ENCODE assay signal across 1 cellular context in the genomic region with DNA sequence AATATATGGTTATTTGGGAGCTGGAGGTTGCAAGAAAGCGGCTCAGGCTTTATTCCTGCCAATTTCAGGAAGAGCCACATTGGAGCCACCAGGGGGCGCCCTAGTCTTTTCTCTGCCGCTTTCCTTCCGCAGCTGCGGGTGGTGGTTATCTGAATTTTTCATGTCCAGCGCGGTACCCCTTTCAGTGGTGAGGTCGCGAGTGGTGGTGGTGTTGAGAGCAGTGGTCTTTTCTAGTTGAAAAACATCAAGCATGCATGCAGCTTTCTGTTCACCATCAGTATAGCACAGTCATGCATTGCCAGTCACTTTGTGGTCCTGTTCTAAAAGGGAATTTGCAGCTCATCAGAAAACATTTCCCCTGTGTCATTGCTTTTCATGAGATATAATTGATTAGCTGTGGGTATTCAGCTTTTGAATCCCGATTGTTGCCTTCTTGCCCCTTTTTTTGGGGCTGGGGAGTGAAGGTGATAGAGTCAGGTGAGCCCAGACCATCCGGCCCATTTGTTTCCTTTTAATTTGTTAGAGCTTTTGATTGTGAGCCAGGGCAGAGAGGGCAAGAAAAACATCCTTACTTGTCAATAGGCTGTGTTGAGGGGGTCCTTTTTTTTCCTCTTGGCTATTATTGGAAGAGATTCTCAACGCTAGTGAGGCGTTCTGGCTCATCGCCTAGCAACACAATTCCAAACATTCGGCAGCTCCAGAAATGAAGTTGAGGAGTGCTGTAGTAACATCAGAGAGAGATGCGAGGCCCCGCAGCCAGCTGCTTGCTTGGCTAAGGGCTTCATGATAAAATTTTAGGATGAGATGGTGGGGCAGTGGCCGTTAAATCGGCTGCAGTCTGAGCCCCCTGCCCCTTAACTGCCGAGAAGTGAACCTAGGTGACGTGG.
TF ChIP-seq lines count a peak whose summit lies in the region.

No MANE protein-coding gene starts in this region.

TF ChIP-seq in HepG2, 621 proteins besides CTCF, POLR2A, EP300 and RAD21 (continued from another document):
- TF ChIP-seq, protein P1, sequence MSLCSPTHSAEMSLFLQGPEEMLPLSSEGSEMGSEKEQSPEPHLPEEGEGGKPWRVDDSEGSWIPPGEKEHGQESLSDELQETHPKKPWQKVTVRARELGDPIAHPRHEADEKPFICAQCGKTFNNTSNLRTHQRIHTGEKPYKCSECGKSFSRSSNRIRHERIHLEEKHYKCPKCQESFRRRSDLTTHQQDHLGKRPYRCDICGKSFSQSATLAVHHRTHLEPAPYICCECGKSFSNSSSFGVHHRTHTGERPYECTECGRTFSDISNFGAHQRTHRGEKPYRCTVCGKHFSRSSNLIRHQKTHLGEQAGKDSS (CRISPR knock-in tag; IDR thresholded peaks at IDR 0.05; ENCODE audit: borderline replicate concordance, low read depth) = no peak
- no peak for TF ChIP-seq FOXO1 (CRISPR knock-in tag; IDR thresholded peaks at IDR 0.05)
